In the genomic region with DNA sequence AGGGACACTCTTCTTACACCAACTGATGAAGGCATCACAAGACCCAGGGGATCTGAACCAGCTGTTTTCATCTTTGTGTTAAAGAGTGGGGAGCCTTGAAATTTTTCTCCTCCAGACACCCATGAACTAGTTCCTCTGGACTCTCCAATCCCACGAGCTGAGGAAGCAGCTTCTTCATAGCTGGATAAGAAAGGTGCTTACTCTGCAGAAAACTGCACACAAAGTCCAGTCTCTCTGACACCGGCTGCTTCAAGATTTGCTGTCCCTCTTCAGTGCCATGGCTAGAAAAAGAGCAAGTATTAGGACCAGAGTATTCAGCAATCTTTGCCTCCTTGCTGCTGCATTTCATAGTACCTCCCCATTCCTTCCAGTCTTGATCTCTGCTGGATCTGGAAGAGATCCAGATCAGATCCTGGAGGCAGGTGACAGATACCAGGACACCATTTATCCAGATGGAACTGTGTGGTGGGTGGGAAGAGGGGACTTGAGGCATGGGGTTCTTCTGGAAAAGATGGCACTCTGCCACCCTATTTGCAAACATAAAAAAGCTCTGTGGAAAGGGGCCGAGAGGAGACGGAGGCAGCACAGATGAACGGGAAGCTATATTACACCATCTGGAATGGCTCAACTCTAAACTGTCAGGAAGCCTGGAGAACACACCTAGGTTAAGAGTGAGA, we compare ENCODE assay signal across 2 cellular contexts.
TF ChIP-seq lines count a peak whose summit lies in the region.

No MANE protein-coding gene starts in this region.

TF ChIP-seq in A549, 52 proteins besides CTCF, POLR2A, EP300 and RAD21:
- TF ChIP-seq RCOR1 (IDR thresholded peaks at IDR 0.05; ENCODE audit: low read depth, low read length) = no peak
- TF ChIP-seq, protein P1, sequence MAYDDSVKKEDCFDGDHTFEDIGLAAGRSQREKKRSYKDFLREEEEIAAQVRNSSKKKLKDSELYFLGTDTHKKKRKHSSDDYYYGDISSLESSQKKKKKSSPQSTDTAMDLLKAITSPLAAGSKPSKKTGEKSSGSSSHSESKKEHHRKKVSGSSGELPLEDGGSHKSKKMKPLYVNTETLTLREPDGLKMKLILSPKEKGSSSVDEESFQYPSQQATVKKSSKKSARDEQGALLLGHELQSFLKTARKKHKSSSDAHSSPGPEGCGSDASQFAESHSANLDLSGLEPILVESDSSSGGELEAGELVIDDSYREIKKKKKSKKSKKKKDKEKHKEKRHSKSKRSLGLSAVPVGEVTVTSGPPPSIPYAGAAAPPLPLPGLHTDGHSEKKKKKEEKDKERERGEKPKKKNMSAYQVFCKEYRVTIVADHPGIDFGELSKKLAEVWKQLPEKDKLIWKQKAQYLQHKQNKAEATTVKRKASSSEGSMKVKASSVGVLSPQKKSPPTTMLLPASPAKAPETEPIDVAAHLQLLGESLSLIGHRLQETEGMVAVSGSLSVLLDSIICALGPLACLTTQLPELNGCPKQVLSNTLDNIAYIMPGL (CRISPR knock-in tag; IDR thresholded peaks at IDR 0.05; ENCODE audit: borderline replicate concordance) = no peak
- no peak for TF ChIP-seq CEBPB (IDR thresholded peaks at IDR 0.05)
- peak; percentile 78 for TF ChIP-seq MAFK (IDR thresholded peaks at IDR 0.05; ENCODE audit: partially characterized antibody)
- no peak for TF ChIP-seq ZFP36 (IDR thresholded peaks at IDR 0.05; ENCODE audit: borderline replicate concordance, partially characterized antibody)
- TF ChIP-seq HOXB5 (CRISPR knock-in tag; IDR thresholded peaks at IDR 0.05) = no peak
- no peak for TF ChIP-seq CBX2 (IDR thresholded peaks at IDR 0.05; ENCODE audit: borderline replicate concordance, low read depth)
- no peak for TF ChIP-seq NPAS2 (CRISPR knock-in tag; IDR thresholded peaks at IDR 0.05; ENCODE audit: borderline replicate concordance)
- TF ChIP-seq, protein P2, sequence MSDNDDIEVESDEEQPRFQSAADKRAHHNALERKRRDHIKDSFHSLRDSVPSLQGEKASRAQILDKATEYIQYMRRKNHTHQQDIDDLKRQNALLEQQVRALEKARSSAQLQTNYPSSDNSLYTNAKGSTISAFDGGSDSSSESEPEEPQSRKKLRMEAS (IDR thresholded peaks at IDR 0.05) = no peak

TF ChIP-seq in H1, 55 proteins besides CTCF, POLR2A, EP300 and RAD21:
- TF ChIP-seq, protein P3, sequence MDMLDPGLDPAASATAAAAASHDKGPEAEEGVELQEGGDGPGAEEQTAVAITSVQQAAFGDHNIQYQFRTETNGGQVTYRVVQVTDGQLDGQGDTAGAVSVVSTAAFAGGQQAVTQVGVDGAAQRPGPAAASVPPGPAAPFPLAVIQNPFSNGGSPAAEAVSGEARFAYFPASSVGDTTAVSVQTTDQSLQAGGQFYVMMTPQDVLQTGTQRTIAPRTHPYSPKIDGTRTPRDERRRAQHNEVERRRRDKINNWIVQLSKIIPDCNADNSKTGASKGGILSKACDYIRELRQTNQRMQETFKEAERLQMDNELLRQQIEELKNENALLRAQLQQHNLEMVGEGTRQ (IDR thresholded peaks at IDR 0.05; ENCODE audit: low read length) = no peak
- TF ChIP-seq SP4 (IDR thresholded peaks at IDR 0.05; ENCODE audit: low read length) (no peak), TEAD4 (IDR thresholded peaks at IDR 0.05; ENCODE audit: low read depth, low read length) (no peak), KDM4A (IDR thresholded peaks at IDR 0.05; ENCODE audit: low read depth, low read length, severe bottlenecking) (no peak), CHD2 (IDR thresholded peaks at IDR 0.05; ENCODE audit: low read length) (no peak), RBBP5 (IDR thresholded peaks at IDR 0.05; ENCODE audit: borderline replicate concordance, low read depth, low read length) (no peak), POU5F1 (IDR thresholded peaks at IDR 0.05; ENCODE audit: low read depth, low read length) (no peak), CREB1 (IDR thresholded peaks at IDR 0.05) (no peak), SIX5 (IDR thresholded peaks at IDR 0.05; ENCODE audit: low read depth, low read length) (no peak), SRF (IDR thresholded peaks at IDR 0.05; ENCODE audit: low read depth, low read length) (no peak), BACH1 (IDR thresholded peaks at IDR 0.05; ENCODE audit: low read length) (no peak), JUND (IDR thresholded peaks at IDR 0.05; ENCODE audit: low read length) (no peak), BRCA1 (IDR thresholded peaks at IDR 0.05; ENCODE audit: low read depth, low read length) (no peak), TAF7 (optimal IDR thresholded peaks at IDR 0.05; ENCODE audit: borderline replicate concordance, low read depth, low read length) (no peak), EGR1 (IDR thresholded peaks at IDR 0.05; ENCODE audit: borderline replicate concordance, low read depth, low read length) (no peak), KDM5A (IDR thresholded peaks at IDR 0.05; ENCODE audit: low read length) (no peak), FOSL1 (IDR thresholded peaks at IDR 0.05; ENCODE audit: insufficient read depth, low read depth, low read length) (no peak), TCF12 (IDR thresholded peaks at IDR 0.05; ENCODE audit: low read depth, low read length) (no peak)
- TF ChIP-seq, protein P4, sequence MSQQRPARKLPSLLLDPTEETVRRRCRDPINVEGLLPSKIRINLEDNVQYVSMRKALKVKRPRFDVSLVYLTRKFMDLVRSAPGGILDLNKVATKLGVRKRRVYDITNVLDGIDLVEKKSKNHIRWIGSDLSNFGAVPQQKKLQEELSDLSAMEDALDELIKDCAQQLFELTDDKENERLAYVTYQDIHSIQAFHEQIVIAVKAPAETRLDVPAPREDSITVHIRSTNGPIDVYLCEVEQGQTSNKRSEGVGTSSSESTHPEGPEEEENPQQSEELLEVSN (IDR thresholded peaks at IDR 0.05) = no peak
- TF ChIP-seq, protein P5, sequence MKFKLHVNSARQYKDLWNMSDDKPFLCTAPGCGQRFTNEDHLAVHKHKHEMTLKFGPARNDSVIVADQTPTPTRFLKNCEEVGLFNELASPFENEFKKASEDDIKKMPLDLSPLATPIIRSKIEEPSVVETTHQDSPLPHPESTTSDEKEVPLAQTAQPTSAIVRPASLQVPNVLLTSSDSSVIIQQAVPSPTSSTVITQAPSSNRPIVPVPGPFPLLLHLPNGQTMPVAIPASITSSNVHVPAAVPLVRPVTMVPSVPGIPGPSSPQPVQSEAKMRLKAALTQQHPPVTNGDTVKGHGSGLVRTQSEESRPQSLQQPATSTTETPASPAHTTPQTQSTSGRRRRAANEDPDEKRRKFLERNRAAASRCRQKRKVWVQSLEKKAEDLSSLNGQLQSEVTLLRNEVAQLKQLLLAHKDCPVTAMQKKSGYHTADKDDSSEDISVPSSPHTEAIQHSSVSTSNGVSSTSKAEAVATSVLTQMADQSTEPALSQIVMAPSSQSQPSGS (IDR thresholded peaks at IDR 0.05; ENCODE audit: low read length) = no peak
TF ChIP-seq in H1: peak in this region for 0.
